Comparison of ENCODE assay signal across 8 cellular contexts in the genomic region with DNA sequence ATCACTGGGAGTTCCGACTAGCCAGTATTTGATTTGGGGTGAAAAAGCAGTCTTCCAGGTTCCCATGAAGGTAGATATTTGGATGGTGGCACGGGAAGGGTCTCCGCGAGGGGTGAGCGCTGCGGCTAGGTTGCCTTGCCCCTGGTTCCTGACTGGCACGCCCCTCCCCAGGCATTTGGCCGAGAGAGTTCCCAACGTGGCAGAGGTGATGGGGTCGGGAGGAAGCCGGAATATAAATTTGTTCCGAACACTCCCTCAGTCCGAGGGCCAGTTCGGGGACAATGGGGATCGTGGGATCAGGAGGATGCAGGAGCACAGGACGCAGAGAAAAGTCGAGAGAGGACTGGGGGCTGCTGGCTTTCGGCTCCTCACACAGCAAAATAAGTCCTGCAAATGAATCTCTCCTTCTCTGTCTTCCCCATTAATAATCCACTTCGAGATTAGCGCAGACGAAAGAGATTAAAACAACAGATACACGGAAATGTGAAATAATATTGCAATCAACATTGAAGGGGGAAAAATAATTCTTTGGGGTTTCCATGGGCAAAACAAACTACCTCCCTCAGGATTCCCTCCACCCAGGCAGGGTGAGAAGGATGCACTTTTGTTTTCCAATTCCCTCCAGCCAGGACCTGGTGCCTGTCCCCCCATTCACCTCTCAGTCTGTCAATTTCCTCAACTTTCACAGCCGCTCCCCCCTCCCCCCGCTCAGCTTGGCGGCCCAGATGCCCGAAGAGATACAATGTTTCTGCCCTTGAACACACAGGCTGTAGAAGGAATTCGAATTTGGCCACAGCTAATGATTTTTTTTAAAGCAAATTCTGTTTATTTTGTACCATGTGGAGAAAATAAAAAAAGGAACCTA. TPM values are rescaled to one million over a fixed set of nuclear protein-coding genes. Genes with fewer than 3 reads are reported as not detected.
A peak's percentile ranks its signal among the peaks of the same experiment; 100 is the strongest.
DNase-seq lines count a peak whose midpoint lies in the region; ATAC-seq lines count a peak whose summit lies in the region.

No MANE protein-coding gene starts in this region.

- DNase-seq in DMS53 (lab: John Stamatoyannopoulos, UW) (peak; percentile 1), DMS53 treated with DMSO at 0.1 percent for 48 hours (lab: John Stamatoyannopoulos, UW; ENCODE audit: unreplicated experiment) (no peak)
- DNase-seq in activated naive CD8-positive, alpha-beta T cell treated with anti-CD3 and anti-CD28 coated beads for 36 hours = no peak
- no peak for DNase-seq in stimulated activated effector memory CD8-positive, alpha-beta T cell treated with anti-CD3 and anti-CD28 coated beads, Interleukin-12 subunit alpha, Interleukin-12 subunit beta, amount 100 ng/mL, for 72 hours (ENCODE audit: low spot score in 2 of 2)

- no peaks in the 10 kb centered on the region for H3K36me3 Mint-ChIP-seq in activated naive CD8-positive, alpha-beta T cell treated with anti-CD3 and anti-CD28 coated beads for 36 hours
- H3K36me3 Mint-ChIP-seq in stimulated activated effector memory CD8-positive, alpha-beta T cell treated with anti-CD3 and anti-CD28 coated beads, Interleukin-12 subunit alpha, Interleukin-12 subunit beta, amount 100 ng/mL, for 72 hours = no peaks in the 10 kb centered on the region

- H3K27me3 Mint-ChIP-seq in activated naive CD8-positive, alpha-beta T cell treated with anti-CD3 and anti-CD28 coated beads for 36 hours = peaks cover 32% of the 10 kb centered on the region

- H3K27me3 ChIP-seq in iPS-18a (ENCODE audit: control insufficient read depth, insufficient read depth, low read length) = peaks cover 47% of the 10 kb centered on the region

- H3K4me1 Mint-ChIP-seq in activated naive CD8-positive, alpha-beta T cell treated with anti-CD3 and anti-CD28 coated beads for 36 hours = peaks cover 14% of the 10 kb centered on the region
- peaks cover 22% of the 10 kb centered on the region for H3K4me1 Mint-ChIP-seq in stimulated activated effector memory CD8-positive, alpha-beta T cell treated with anti-CD3 and anti-CD28 coated beads, Interleukin-12 subunit alpha, Interleukin-12 subunit beta, amount 100 ng/mL, for 72 hours

- H3K4me3 Mint-ChIP-seq in activated naive CD8-positive, alpha-beta T cell treated with anti-CD3 and anti-CD28 coated beads for 36 hours = peak overlapping the region; percentile 83
- peak overlapping the region; percentile 72 for H3K4me3 Mint-ChIP-seq in stimulated activated effector memory CD8-positive, alpha-beta T cell treated with anti-CD3 and anti-CD28 coated beads, Interleukin-12 subunit alpha, Interleukin-12 subunit beta, amount 100 ng/mL, for 72 hours

- H3K4me1 ChIP-seq in iPS-18a (ENCODE audit: control insufficient read depth, low read depth, low read length) = peaks cover 51% of the 10 kb centered on the region

- peak overlapping the region; percentile 72 for H3K4me3 ChIP-seq in iPS-18a (ENCODE audit: low read length)

- H3K9ac ChIP-seq in iPS-18a (ENCODE audit: low read length) = peak overlapping the region; percentile 47

- H3K27ac ChIP-seq in iPS-18a (ENCODE audit: low read length) = no peak overlapping the region

- H3K36me3 ChIP-seq in iPS-18a (ENCODE audit: control insufficient read depth, low read depth, low read length) = no peaks in the 10 kb centered on the region

- no peak for ATAC-seq in stimulated activated effector memory CD8-positive, alpha-beta T cell treated with anti-CD3 and anti-CD28 coated beads, Interleukin-12 subunit alpha, Interleukin-12 subunit beta, amount 100 ng/mL, for 72 hours
- ATAC-seq in HG02678 (IDR thresholded peaks at IDR 0.05; ENCODE audit: unreplicated experiment) (no peak), GM21381 (IDR thresholded peaks at IDR 0.05; ENCODE audit: unreplicated experiment) (no peak), GM18870 (IDR thresholded peaks at IDR 0.05; ENCODE audit: unreplicated experiment) (no peak)

- no peak overlapping the region for H3K27ac Mint-ChIP-seq in activated naive CD8-positive, alpha-beta T cell treated with anti-CD3 and anti-CD28 coated beads for 36 hours
- H3K27ac Mint-ChIP-seq in stimulated activated effector memory CD8-positive, alpha-beta T cell treated with anti-CD3 and anti-CD28 coated beads, Interleukin-12 subunit alpha, Interleukin-12 subunit beta, amount 100 ng/mL, for 72 hours = peak overlapping the region; percentile 77

- H3K9me3 Mint-ChIP-seq in activated naive CD8-positive, alpha-beta T cell treated with anti-CD3 and anti-CD28 coated beads for 36 hours = no peaks in the 10 kb centered on the region
- H3K9me3 Mint-ChIP-seq in stimulated activated effector memory CD8-positive, alpha-beta T cell treated with anti-CD3 and anti-CD28 coated beads, Interleukin-12 subunit alpha, Interleukin-12 subunit beta, amount 100 ng/mL, for 72 hours = no peaks in the 10 kb centered on the region

- no peaks in the 10 kb centered on the region for H3K9me3 ChIP-seq in iPS-18a (ENCODE audit: control insufficient read depth, low read depth, low read length)

RNA-seq across cellular contexts. Expression of gene ZEB2, which starts 3.1 kb away (rescaled TPM):
- total RNA-seq in activated naive CD8-positive, alpha-beta T cell treated with anti-CD3 and anti-CD28 coated beads for 36 hours = 10 to 100 TPM in 1 of 2 experiments, 1 to 10 TPM in 1; 9.0 to 10.5 TPM
